ENCODE assay signal across 26 cellular contexts in genomic region chr18:13398631-13399030, GRCh38.
"Had no signal": no experiment of that assay in that cellular context is flagged by ENCODE, and none has a peak within 500 bp of the region (broad histone marks: within the 10 kb centered on the region; RNA-seq: fewer than 3 reads in every experiment).

No MANE protein-coding gene starts in this region.

- H3K27ac Mint-ChIP-seq: activated CD4-positive, alpha-beta T cell treated with anti-CD3 and anti-CD28 coated beads, Interleukin-2, amount 10 ng/mL, durations not matched to agents 24 days and 14 days; activated CD8-positive, alpha-beta T cell treated with anti-CD3 and anti-CD28 coated beads for 36 hours; activated naive CD8-positive, alpha-beta T cell treated with anti-CD3 and anti-CD28 coated beads for 36 hours; activated T-cell treated with anti-CD3 and anti-CD28 coated beads, Interleukin-2, amount 50 U/mL, for 72 hours; activated T-helper 17 cell treated with anti-CD3 and anti-CD28 coated beads, Interleukin-2, amount 50 U/mL, for 72 hours; IgD-negative memory B cell; T-cell had no signal

- H3K27me3 Mint-ChIP-seq: activated CD4-positive, alpha-beta T cell treated with anti-CD3 and anti-CD28 coated beads, Interleukin-2, amount 10 ng/mL, durations not matched to agents 24 days and 14 days; activated CD8-positive, alpha-beta T cell treated with anti-CD3 and anti-CD28 coated beads for 36 hours; activated naive CD8-positive, alpha-beta T cell treated with anti-CD3 and anti-CD28 coated beads for 36 hours; activated T-helper 17 cell treated with anti-CD3 and anti-CD28 coated beads, Interleukin-2, amount 50 U/mL, for 72 hours; central memory CD8-positive, alpha-beta T cell; T-cell had no signal

- H3K9me3 Mint-ChIP-seq: activated CD4-positive, alpha-beta T cell treated with anti-CD3 and anti-CD28 coated beads, Interleukin-2, amount 10 ng/mL, durations not matched to agents 24 days and 14 days; activated CD8-positive, alpha-beta T cell treated with anti-CD3 and anti-CD28 coated beads for 36 hours; activated naive CD8-positive, alpha-beta T cell treated with anti-CD3 and anti-CD28 coated beads for 36 hours; activated T-cell treated with anti-CD3 and anti-CD28 coated beads, Interleukin-2, amount 50 U/mL, for 72 hours; activated T-helper 17 cell treated with anti-CD3 and anti-CD28 coated beads, Interleukin-2, amount 50 U/mL, for 72 hours; central memory CD8-positive, alpha-beta T cell; T-cell had no signal

- H3K4me1 Mint-ChIP-seq: central memory CD8-positive, alpha-beta T cell; IgD-negative memory B cell had no signal

- DNase-seq: activated CD4-positive, alpha-beta T cell treated with anti-CD3 and anti-CD28 coated beads, Interleukin-2, amount 10 ng/mL, durations not matched to agents 24 days and 14 days; activated CD4-positive, alpha-beta T cell treated with anti-CD3 and anti-CD28 coated beads, Interleukin-2, amount 50 U/mL, for 4 hours; activated CD8-positive, alpha-beta T cell treated with anti-CD3 and anti-CD28 coated beads for 36 hours; activated effector memory CD4-positive, alpha-beta T cell treated with anti-CD3 and anti-CD28 coated beads, Interleukin-2, amount 50 U/mL, for 16 hours; activated naive CD4-positive, alpha-beta T cell; activated naive CD4-positive, alpha-beta T cell treated with anti-CD3 and anti-CD28 coated beads, Interleukin-2, amount 50 U/mL, for 16 hours; activated naive CD8-positive, alpha-beta T cell treated with anti-CD3 and anti-CD28 coated beads for 36 hours; activated T-cell treated with anti-CD3 and anti-CD28 coated beads, Interleukin-2, amount 50 U/mL, for 72 hours; amniotic stem cell; aorta; Karpas-422; KBM-7; NCI-H1105; NCI-H1417 treated with DMSO at 0.1 percent for 48 hours; NCI-H187 treated with DMSO at 0.1 percent for 48 hours; NCI-H2081; NCI-H2171 treated with DMSO at 0.1 percent for 48 hours; NCI-H2227 treated with DMSO at 0.1 percent for 48 hours; NCI-H446; NCI-H510A treated with DMSO at 0.1 percent for 48 hours; SIG-M5; T-cell; T-helper 2 cell had no signal

- H3K4me3 Mint-ChIP-seq: activated CD4-positive, alpha-beta T cell treated with anti-CD3 and anti-CD28 coated beads, Interleukin-2, amount 10 ng/mL, durations not matched to agents 24 days and 14 days; activated CD8-positive, alpha-beta T cell treated with anti-CD3 and anti-CD28 coated beads for 36 hours; activated naive CD8-positive, alpha-beta T cell treated with anti-CD3 and anti-CD28 coated beads for 36 hours; activated T-cell treated with anti-CD3 and anti-CD28 coated beads, Interleukin-2, amount 50 U/mL, for 72 hours; activated T-helper 17 cell treated with anti-CD3 and anti-CD28 coated beads, Interleukin-2, amount 50 U/mL, for 72 hours; central memory CD8-positive, alpha-beta T cell; IgD-negative memory B cell; T-cell had no signal
